Comparison of ENCODE assay signal across 29 cellular contexts in the genomic region with DNA sequence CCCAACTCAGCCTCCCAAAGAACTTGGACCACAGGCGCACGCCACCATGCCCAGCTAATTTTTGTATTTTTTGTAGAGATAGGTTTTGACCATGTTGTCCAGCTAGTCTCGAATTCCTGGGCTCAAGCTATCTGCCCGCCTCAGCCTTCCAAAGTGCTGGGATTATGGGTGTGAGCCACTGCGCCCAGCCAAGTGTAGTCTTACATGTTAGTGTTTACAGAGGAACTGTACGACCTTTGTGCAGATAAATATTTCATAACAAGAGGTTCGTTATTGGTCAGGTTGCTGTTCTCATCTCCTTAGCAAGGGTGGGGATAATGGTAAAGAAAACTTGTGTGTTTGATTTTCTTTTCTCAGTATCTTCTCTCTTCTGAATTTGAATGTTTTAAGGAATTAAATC.
"Had no signal": no experiment of that assay in that cellular context is flagged by ENCODE, and none has a peak within 500 bp of the region (broad histone marks: within the 10 kb centered on the region; RNA-seq: fewer than 3 reads in every experiment).

No MANE protein-coding gene starts in this region.

- H3K4me3 Mint-ChIP-seq: activated CD4-positive, alpha-beta memory T cell treated with anti-CD3 and anti-CD28 coated beads, Interleukin-2, amount 10 ng/mL, durations not matched to agents 7 days and 5 days; activated CD4-positive, alpha-beta T cell treated with anti-CD3 and anti-CD28 coated beads for 36 hours; activated CD4-positive, alpha-beta T cell treated with anti-CD3 and anti-CD28 coated beads, Interleukin-2, amount 10 ng/mL, durations not matched to agents 7 days and 5 days; activated naive CD4-positive, alpha-beta T cell treated with anti-CD3 and anti-CD28 coated beads, Interleukin-2, amount 10 ng/mL, durations not matched to agents 7 days and 5 days; activated naive CD8-positive, alpha-beta T cell; activated T-cell treated with anti-CD3 and anti-CD28 coated beads, Interleukin-2, amount 50 U/mL, for 24 hours; activated T-cell treated with anti-CD3 and anti-CD28 coated beads, Interleukin-2, amount 50 U/mL, for 72 hours; central memory CD8-positive, alpha-beta T cell; endodermal cell; T-cell; T-helper 1 cell treated with Interleukin-12 subunit alpha and Interleukin-12 subunit beta and Interleukin-4 antibody, amounts not matched to agents 30 μg/mL and 1 μg/mL, for 36 hours had no signal

- H3K9me3 ChIP-seq: gastroesophageal sphincter, heart right ventricle had no signal

- H3K27ac ChIP-seq: brain microvascular endothelial cell, gastroesophageal sphincter had no signal

- ATAC-seq: activated CD4-positive, alpha-beta T cell treated with anti-CD3 and anti-CD28 coated beads for 36 hours; activated T-cell treated with anti-CD3 and anti-CD28 coated beads, Interleukin-2, amount 50 U/mL, for 72 hours; esophagus mucosa; gastroesophageal sphincter; heart right ventricle; T-cell had no signal

- H3K27me3 Mint-ChIP-seq: activated CD4-positive, alpha-beta memory T cell treated with anti-CD3 and anti-CD28 coated beads, Interleukin-2, amount 10 ng/mL, durations not matched to agents 7 days and 5 days; activated CD4-positive, alpha-beta T cell treated with anti-CD3 and anti-CD28 coated beads for 36 hours; activated CD4-positive, alpha-beta T cell treated with anti-CD3 and anti-CD28 coated beads, Interleukin-2, amount 10 ng/mL, durations not matched to agents 7 days and 5 days; activated naive CD4-positive, alpha-beta T cell treated with anti-CD3 and anti-CD28 coated beads, Interleukin-2, amount 10 ng/mL, durations not matched to agents 7 days and 5 days; activated naive CD8-positive, alpha-beta T cell; activated T-cell treated with anti-CD3 and anti-CD28 coated beads, Interleukin-2, amount 50 U/mL, for 24 hours; central memory CD8-positive, alpha-beta T cell; T-cell had no signal

- H3K27ac Mint-ChIP-seq: activated CD4-positive, alpha-beta memory T cell treated with anti-CD3 and anti-CD28 coated beads, Interleukin-2, amount 10 ng/mL, durations not matched to agents 7 days and 5 days; activated CD4-positive, alpha-beta T cell treated with anti-CD3 and anti-CD28 coated beads for 36 hours; activated CD4-positive, alpha-beta T cell treated with anti-CD3 and anti-CD28 coated beads, Interleukin-2, amount 10 ng/mL, durations not matched to agents 7 days and 5 days; activated naive CD4-positive, alpha-beta T cell treated with anti-CD3 and anti-CD28 coated beads, Interleukin-2, amount 10 ng/mL, durations not matched to agents 7 days and 5 days; activated naive CD8-positive, alpha-beta T cell; activated T-cell treated with anti-CD3 and anti-CD28 coated beads, Interleukin-2, amount 50 U/mL, for 24 hours; activated T-cell treated with anti-CD3 and anti-CD28 coated beads, Interleukin-2, amount 50 U/mL, for 72 hours; endodermal cell; T-cell; T-helper 1 cell treated with Interleukin-12 subunit alpha and Interleukin-12 subunit beta and Interleukin-4 antibody, amounts not matched to agents 30 μg/mL and 1 μg/mL, for 36 hours had no signal

- H3K4me3 ChIP-seq: gastroesophageal sphincter, heart right ventricle had no signal

- FAIRE-seq: astrocyte, bronchial epithelial cell had no signal

- H3K27me3 ChIP-seq: brain microvascular endothelial cell, gastroesophageal sphincter, heart right ventricle had no signal

- H3K4me1 Mint-ChIP-seq: activated CD4-positive, alpha-beta memory T cell treated with anti-CD3 and anti-CD28 coated beads, Interleukin-2, amount 10 ng/mL, durations not matched to agents 7 days and 5 days; activated CD4-positive, alpha-beta T cell treated with anti-CD3 and anti-CD28 coated beads for 36 hours; activated CD4-positive, alpha-beta T cell treated with anti-CD3 and anti-CD28 coated beads, Interleukin-2, amount 10 ng/mL, durations not matched to agents 7 days and 5 days; endodermal cell had no signal

- DNase-seq: activated CD4-positive, alpha-beta memory T cell treated with anti-CD3 and anti-CD28 coated beads, Interleukin-2, amount 10 ng/mL, durations not matched to agents 7 days and 5 days; activated CD4-positive, alpha-beta T cell treated with anti-CD3 and anti-CD28 coated beads for 36 hours; activated CD4-positive, alpha-beta T cell treated with anti-CD3 and anti-CD28 coated beads, Interleukin-2, amount 10 ng/mL, durations not matched to agents 7 days and 5 days; activated CD4-positive, alpha-beta T cell treated with anti-CD3 and anti-CD28 coated beads, Interleukin-2, amount 50 U/mL, for 4 hours; activated CD4-positive, CD25-positive, alpha-beta regulatory T cell; activated CD4-positive, CD25-positive, alpha-beta regulatory T cell treated with anti-CD3 and anti-CD28 coated beads, Interleukin-2, amount 50 U/mL, for 72 hours; activated CD8-positive, alpha-beta memory T cell treated with anti-CD3 and anti-CD28 coated beads, Interleukin-2, amount 50 U/mL, for 48 hours; activated gamma-delta T cell; activated naive CD4-positive, alpha-beta T cell; activated naive CD4-positive, alpha-beta T cell treated with anti-CD3 and anti-CD28 coated beads, Interleukin-2, amount 10 ng/mL, durations not matched to agents 7 days and 5 days; activated T-cell treated with anti-CD3 and anti-CD28 coated beads for 4 hours; activated T-cell treated with anti-CD3 and anti-CD28 coated beads, Interleukin-2, amount 50 U/mL, for 24 hours; activated T-cell treated with anti-CD3 and anti-CD28 coated beads, Interleukin-2, amount 50 U/mL, for 72 hours; amniotic stem cell; anterior cingulate cortex; brain microvascular endothelial cell; effector memory CD4-positive, alpha-beta T cell; endodermal cell; foreskin melanocyte; heart right ventricle; SW 1271; T-cell had no signal
